Comparison of ENCODE assay signal across 22 cellular contexts in genomic region chr2:68342470-68342869, GRCh38. TPM values are rescaled to one million over a fixed set of nuclear protein-coding genes. Genes with fewer than 3 reads are reported as not detected.
A peak's percentile ranks its signal among the peaks of the same experiment; 100 is the strongest.
DNase-seq lines count a peak whose midpoint lies in the region; ATAC-seq, FAIRE-seq and TF ChIP-seq lines count a peak whose summit lies in the region.
"Had no signal": no experiment of that assay in that cellular context is flagged by ENCODE, and none has a peak within 500 bp of the region (broad histone marks: within the 10 kb centered on the region; RNA-seq: fewer than 3 reads in every experiment).

No MANE protein-coding gene starts in this region.

- TF ChIP-seq POLR2A in HepG2 (IDR thresholded peaks at IDR 0.05; ENCODE audit: insufficient read depth in 1 of 2, low read depth in 2 of 2, low read length in 2 of 2) = no peak
- no peak for TF ChIP-seq POLR2A in right lobe of liver (IDR thresholded peaks at IDR 0.05)

- in situ Hi-C loops in HepG2 (cut with HindIII; ENCODE audit: extremely low pct_ligation_motif_present, low pct_unique_long_range_greater_than_20kb) = no loop called here

- TF ChIP-seq CTCF in HepG2 (CRISPR knock-in tag; IDR thresholded peaks at IDR 0.05) = no peak
- TF ChIP-seq CTCF in right lobe of liver (IDR thresholded peaks at IDR 0.05) = no peak
- TF ChIP-seq CTCF in HEK293 (tag by site-specific recombination; IDR thresholded peaks at IDR 0.05) = no peak
- no peak for TF ChIP-seq CTCF in bronchial epithelial cell (IDR thresholded peaks at IDR 0.05; ENCODE audit: insufficient read depth, low read length, severe bottlenecking)

- no peaks in the 10 kb centered on the region for H4K20me1 ChIP-seq in HepG2 (ENCODE audit: insufficient read depth, low read length)

- H3K4me1 ChIP-seq in HepG2 (ENCODE audit: insufficient read depth, low read length) (no peaks in the 10 kb centered on the region), right lobe of liver (no peaks in the 10 kb centered on the region), HEK293 (ENCODE audit: control insufficient read depth, insufficient read depth, low read length) (no peaks in the 10 kb centered on the region)
- H3K4me1 ChIP-seq: BE2C had no signal

- no peak overlapping the region for H2AFZ ChIP-seq in HepG2 (ENCODE audit: low read length)

- no TSS peak for BruUV-seq in HepG2 (replicated peaks; lab: Mats Ljungman, UMichigan)

- no peaks in the 10 kb centered on the region for H3K79me2 ChIP-seq in HepG2 (ENCODE audit: insufficient read depth, low read length)

- intact Hi-C loops in HepG2 (cut with micrococcal nuclease; ENCODE audit: unreplicated experiment) = no loop called here
- intact Hi-C loops in right lobe of liver (cut with DNase I) = no loop called here

- CTCF ChIA-PET in HepG2 (lab: Yijun Ruan, JAX; ENCODE audit: low intra/inter-chr PET ratio, low total read pairs) (no interaction called here), HEK293 (lab: Yijun Ruan, JAX) (no interaction called here)

- H3K27ac ChIP-seq in HepG2 (ENCODE audit: extremely low read length, insufficient read depth, low read length) (no peak overlapping the region), right lobe of liver (no peak overlapping the region), HEK293 (ENCODE audit: extremely low read depth, low read depth, low read length) (no peak overlapping the region)
- H3K27ac ChIP-seq: C4-2B had no signal

- WGBS in HepG2 (ENCODE audit: low lambda C conversion rate) = 48% methylated on average over 1 of the region's 1 CpG
- 91% methylated on average over 1 of the region's 1 CpG for WGBS in right lobe of liver (ENCODE audit: insufficient coverage, low coverage, low lambda C conversion rate, missing lambda C conversion rate)

- H3K9ac ChIP-seq in HepG2 (ENCODE audit: insufficient read depth, low read depth, low read length) = no peak overlapping the region

- TF ChIP-seq RAD21 in HepG2 (CRISPR knock-in tag; IDR thresholded peaks at IDR 0.05) = no peak

- no peak overlapping the region for H3K4me2 ChIP-seq in HepG2 (ENCODE audit: low read depth, low read length)

- H3K4me3 ChIP-seq in HepG2 (replicated peaks in 1 of 3; ENCODE audit: insufficient read depth in 1 of 3, low read depth in 2 of 3, low read length in 3 of 3) (no peak overlapping the region), right lobe of liver (no peak overlapping the region), HEK293 (ENCODE audit: low read depth, low read length) (no peak overlapping the region), bronchial epithelial cell (ENCODE audit: low read depth, low read length) (no peak overlapping the region)

- FAIRE-seq in HepG2 (lab: Jason Lieb, UNC) = no peak
- FAIRE-seq in bronchial epithelial cell (lab: Jason Lieb, UNC) = no peak
- FAIRE-seq: D721Med, G401.6 had no signal

- no peak for DNase-seq in HepG2 (ENCODE audit: low spot score)
- no peak for DNase-seq in right lobe of liver
- peak; percentile 17 for DNase-seq in bronchial epithelial cell (ENCODE audit: low read depth)
- DNase-seq in GM03348 (ENCODE audit: low spot score) = no peak
- no peak for DNase-seq in NCI-H1694 treated with DMSO at 0.1 percent for 48 hours (lab: John Stamatoyannopoulos, UW)
- DNase-seq: BE2C; CD8-positive, alpha-beta T cell; COR-L47; DMS153; DMS79 treated with DMSO at 0.1 percent for 48 hours; EL; HCEC 1CT; IMR-90; KG1 had no signal

- TF ChIP-seq EP300 in HepG2 (IDR thresholded peaks at IDR 0.05; ENCODE audit: low read depth in 2 of 2, low read length in 2 of 2) = no peak
- TF ChIP-seq EP300 in HepG2 (CRISPR knock-in tag; IDR thresholded peaks at IDR 0.05; ENCODE audit: borderline replicate concordance) = no peak

- POLR2A ChIA-PET in HepG2 (lab: Yijun Ruan, JAX) (no interaction called here), HEK293 (lab: Yijun Ruan, JAX) (no interaction called here)

- H3K9me3 ChIP-seq in HepG2 (ENCODE audit: low read length) = no peaks in the 10 kb centered on the region
- no peaks in the 10 kb centered on the region for H3K9me3 ChIP-seq in right lobe of liver
- no peaks in the 10 kb centered on the region for H3K9me3 ChIP-seq in HEK293 (ENCODE audit: control insufficient read depth, insufficient read depth, low read depth, low read length)
- H3K9me3 ChIP-seq: BE2C had no signal

- ATAC-seq in HepG2 (no peak), right lobe of liver (no peak), HG03025 (IDR thresholded peaks at IDR 0.05; ENCODE audit: low FRiP score, unreplicated experiment) (no peak)
- ATAC-seq: CD8-positive, alpha-beta T cell had no signal

- H3K27me3 ChIP-seq in HepG2 (ENCODE audit: control insufficient read depth in 1 of 2, insufficient read depth in 2 of 2, low read length in 2 of 2) (peaks cover 0 to 15% of the 10 kb centered on the region in 2 experiments; a peak in 1 of 5 replicates), right lobe of liver (no peaks in the 10 kb centered on the region), bronchial epithelial cell (ENCODE audit: control insufficient read depth, insufficient read depth, low read length) (no peaks in the 10 kb centered on the region)
- H3K27me3 ChIP-seq: BE2C had no signal

- H3K36me3 ChIP-seq in HepG2 (replicated peaks in 1 of 2; ENCODE audit: control insufficient read depth in 1 of 2, insufficient read depth in 2 of 2, low read length in 2 of 2) (no peaks in the 10 kb centered on the region), right lobe of liver (no peaks in the 10 kb centered on the region), HEK293 (ENCODE audit: control insufficient read depth in 2 of 2, insufficient read depth in 1 of 2, low read length in 2 of 2) (no peaks in the 10 kb centered on the region), bronchial epithelial cell (ENCODE audit: control insufficient read depth, insufficient read depth, low read length) (no peaks in the 10 kb centered on the region)
- H3K36me3 ChIP-seq: BE2C had no signal

TF ChIP-seq in HepG2, 621 proteins besides CTCF, POLR2A, EP300 and RAD21:
- no peak for TF ChIP-seq TBX2 (CRISPR knock-in tag; IDR thresholded peaks at IDR 0.05; ENCODE audit: borderline replicate concordance)
- peak; percentile 30 to 50; a peak in 3 of 4 replicates for TF ChIP-seq MAFK (conservative IDR thresholded peaks at IDR 0.05 in 1 of 2, IDR thresholded peaks at IDR 0.05 in 1 of 2; ENCODE audit: low read length in 2 of 2)

RNA-seq across cellular contexts. Expression of gene PLEK, which starts 22.6 kb away (rescaled TPM):
- not detected in 2 replicates for total RNA-seq in HepG2 (2016; rRNA removed; fragmentation: Illumina TruSeq; extraction: Trizol)
- total RNA-seq in HepG2 (2016; cell fraction: cytosol; rRNA removed; fragmentation: Illumina TruSeq; extraction: Trizol; ENCODE audit: low read depth) = not detected in 2 replicates
- not detected in 2 replicates for total RNA-seq in HepG2 (2016; cell fraction: insoluble cytoplasmic fraction; rRNA removed; fragmentation: Illumina TruSeq; extraction: Trizol)
- total RNA-seq in HepG2 (2016; cell fraction: membrane; rRNA removed; fragmentation: Illumina TruSeq; extraction: Trizol) = not detected in 2 replicates
- total RNA-seq in HepG2 (2016; cell fraction: nucleus; rRNA removed; fragmentation: Illumina TruSeq; extraction: Trizol) = not detected in 2 replicates
- polyA plus RNA-seq in HepG2 (2011; rRNA removed) = 0.05 TPM in 1 of 2 replicates, not detected in the other
- polyA plus RNA-seq in HepG2 (2011; cell fraction: cytosol; rRNA removed) = 0.04 TPM in 2 replicates
- 0.12 TPM in 1 of 2 replicates, not detected in the other for polyA plus RNA-seq in HepG2 (2011; cell fraction: nucleus; rRNA removed)
- not detected in 2 replicates for polyA plus RNA-seq in HepG2 (2012)
- not detected in 2 replicates for polyA plus RNA-seq in HepG2 (2016; cell fraction: cytosol; fragmentation: Illumina TruSeq; extraction: Trizol; ENCODE audit: low read depth)
- polyA plus RNA-seq in HepG2 (2016; cell fraction: insoluble cytoplasmic fraction; fragmentation: Illumina TruSeq; extraction: Trizol; ENCODE audit: low read depth) = not detected in 2 replicates
- not detected in 2 replicates for polyA plus RNA-seq in HepG2 (2016; cell fraction: membrane; fragmentation: Illumina TruSeq; extraction: Trizol; ENCODE audit: low read depth)
- polyA plus RNA-seq in HepG2 (2016; cell fraction: nucleus; fragmentation: Illumina TruSeq; extraction: Trizol; ENCODE audit: insufficient read depth, low read depth) = not detected in 2 replicates
- polyA minus RNA-seq in HepG2 (2011; rRNA and poly(A)+ RNA removed; ENCODE audit: low replicate concordance) = 0.21 TPM in 1 of 2 replicates, not detected in the other
- not detected in 2 replicates for polyA minus RNA-seq in HepG2 (2011; cell fraction: cytosol; rRNA and poly(A)+ RNA removed)
- not detected in 2 replicates for polyA minus RNA-seq in HepG2 (2011; cell fraction: nucleus; rRNA and poly(A)+ RNA removed)
- total RNA-seq in right lobe of liver = 10 to 100 TPM in 1 of 6 experiments, 1 to 10 TPM in 4, under 1 TPM in 1; 0.98 to 14.8 (median 2.4) TPM
- under 0.01 TPM in 1 of 2 replicates, not detected in the other for total RNA-seq in bronchial epithelial cell
- total RNA-seq: A172, H4, LHCN-M2 had no signal
- polyA plus RNA-seq: IMR-90 had no signal

RNA-seq across cellular contexts. Expression of gene CNRIP1, which starts 22.7 kb away (rescaled TPM):
- total RNA-seq in HepG2 (2016; rRNA removed; fragmentation: Illumina TruSeq; extraction: Trizol) (not detected in 2 replicates), right lobe of liver (1 to 10 TPM; 1.9 to 4.1 (median 2.6) TPM), bronchial epithelial cell (0.26 TPM in 1 of 2 replicates, not detected in the other)
- not detected in 2 replicates for total RNA-seq in HepG2 (2016; cell fraction: cytosol; rRNA removed; fragmentation: Illumina TruSeq; extraction: Trizol; ENCODE audit: low read depth)
- total RNA-seq in HepG2 (2016; cell fraction: insoluble cytoplasmic fraction; rRNA removed; fragmentation: Illumina TruSeq; extraction: Trizol) = not detected in 2 replicates
- total RNA-seq in HepG2 (2016; cell fraction: membrane; rRNA removed; fragmentation: Illumina TruSeq; extraction: Trizol) = not detected in 2 replicates
- not detected in 2 replicates for total RNA-seq in HepG2 (2016; cell fraction: nucleus; rRNA removed; fragmentation: Illumina TruSeq; extraction: Trizol)
- not detected in 2 replicates for polyA plus RNA-seq in HepG2 (2011; rRNA removed)
- polyA plus RNA-seq in HepG2 (2011; cell fraction: cytosol; rRNA removed) = 0.05 TPM in 1 of 2 replicates, not detected in the other
- polyA plus RNA-seq in HepG2 (2011; cell fraction: nucleus; rRNA removed) = not detected in 2 replicates
- not detected in 2 replicates for polyA plus RNA-seq in HepG2 (2012)
- not detected in 2 replicates for polyA plus RNA-seq in HepG2 (2016; cell fraction: cytosol; fragmentation: Illumina TruSeq; extraction: Trizol; ENCODE audit: low read depth)
- polyA plus RNA-seq in HepG2 (2016; cell fraction: insoluble cytoplasmic fraction; fragmentation: Illumina TruSeq; extraction: Trizol; ENCODE audit: low read depth) = not detected in 2 replicates
- polyA plus RNA-seq in HepG2 (2016; cell fraction: membrane; fragmentation: Illumina TruSeq; extraction: Trizol; ENCODE audit: low read depth) = not detected in 2 replicates
- not detected in 2 replicates for polyA plus RNA-seq in HepG2 (2016; cell fraction: nucleus; fragmentation: Illumina TruSeq; extraction: Trizol; ENCODE audit: insufficient read depth, low read depth)
- 0.44 TPM in 1 of 2 replicates, not detected in the other for polyA minus RNA-seq in HepG2 (2011; rRNA and poly(A)+ RNA removed; ENCODE audit: low replicate concordance)
- not detected in 2 replicates for polyA minus RNA-seq in HepG2 (2011; cell fraction: cytosol; rRNA and poly(A)+ RNA removed)
- polyA minus RNA-seq in HepG2 (2011; cell fraction: nucleus; rRNA and poly(A)+ RNA removed) = not detected in 2 replicates
- total RNA-seq: CD8-positive, alpha-beta T cell had no signal

Comparison
In these comparisons a context has a peak if more than half of its experiments do, and no peak if none do; other contexts are left out.
1. Of the 63 proteins assayed by ChIP-seq in both HepG2 and HEK293: peak only in HepG2: none; only in HEK293: PRDM10; in both: none; in neither: 62.